Comparison of ENCODE assay signal across 25 cellular contexts in genomic region chr3:86739244-86739643, GRCh38.
"Had no signal": no experiment of that assay in that cellular context is flagged by ENCODE, and none has a peak within 500 bp of the region (broad histone marks: within the 10 kb centered on the region; RNA-seq: fewer than 3 reads in every experiment).

No MANE protein-coding gene starts in this region.

- H3K27me3 ChIP-seq: colonic mucosa, dorsolateral prefrontal cortex, esophagus muscularis mucosa, esophagus squamous epithelium, foreskin keratinocyte, gastrocnemius medialis, gastroesophageal sphincter, heart left ventricle, heart right ventricle had no signal

- H3K9me3 ChIP-seq: colonic mucosa, esophagus muscularis mucosa, esophagus squamous epithelium, gastrocnemius medialis, gastroesophageal sphincter, heart left ventricle, heart right ventricle had no signal

- H3K27me3 Mint-ChIP-seq: dendritic cell treated with granulocyte-macrophage colony-stimulating factor and Interleukin-4, amounts not matched to agents 40 ng/mL and 50 ng/mL, for 4 days; effector memory CD8-positive, alpha-beta T cell had no signal

- H3K36me3 ChIP-seq: colonic mucosa, esophagus muscularis mucosa, esophagus squamous epithelium, gastrocnemius medialis, gastroesophageal sphincter, heart left ventricle, heart right ventricle had no signal

- ATAC-seq: effector memory CD8-positive, alpha-beta T cell; esophagus mucosa; foreskin keratinocyte; gastrocnemius medialis; gastroesophageal sphincter; heart left ventricle; heart right ventricle had no signal

- H3K27ac ChIP-seq: colonic mucosa, coronary artery, dorsolateral prefrontal cortex, epithelial cell of prostate, esophagus muscularis mucosa, esophagus squamous epithelium, foreskin keratinocyte, gastrocnemius medialis, gastroesophageal sphincter, heart left ventricle, heart right ventricle had no signal

- H3K4me3 Mint-ChIP-seq: dendritic cell treated with granulocyte-macrophage colony-stimulating factor and Interleukin-4, amounts not matched to agents 40 ng/mL and 50 ng/mL, for 4 days; effector memory CD8-positive, alpha-beta T cell; endodermal cell had no signal

- DNase-seq: colonic mucosa; cortex of kidney; dermis blood vessel endothelial cell; dorsolateral prefrontal cortex; effector CD4-positive, alpha-beta T cell; effector CD8-positive, alpha-beta T cell; effector memory CD4-positive, alpha-beta T cell; effector memory CD8-positive, alpha-beta T cell; endodermal cell; erythroblast; esophagus squamous epithelium; foreskin fibroblast; foreskin keratinocyte; foreskin melanocyte; gastrocnemius medialis; glutamatergic neuron; head of caudate nucleus; heart left ventricle; heart right ventricle had no signal

- H3K4me3 ChIP-seq: colonic mucosa, coronary artery, dorsolateral prefrontal cortex, esophagus muscularis mucosa, esophagus squamous epithelium, gastrocnemius medialis, gastroesophageal sphincter, heart left ventricle, heart right ventricle had no signal

- H3K27ac Mint-ChIP-seq: dendritic cell treated with granulocyte-macrophage colony-stimulating factor and Interleukin-4, amounts not matched to agents 40 ng/mL and 50 ng/mL, for 4 days; effector memory CD8-positive, alpha-beta T cell; endodermal cell had no signal

- H3K4me1 ChIP-seq: colonic mucosa, esophagus muscularis mucosa, esophagus squamous epithelium, foreskin keratinocyte, gastrocnemius medialis, gastroesophageal sphincter, heart left ventricle, heart right ventricle had no signal

- H3K4me1 Mint-ChIP-seq: endodermal cell had no signal

- H3K9me3 Mint-ChIP-seq: dendritic cell treated with granulocyte-macrophage colony-stimulating factor and Interleukin-4, amounts not matched to agents 40 ng/mL and 50 ng/mL, for 4 days; endodermal cell had no signal
